In the genomic region with DNA sequence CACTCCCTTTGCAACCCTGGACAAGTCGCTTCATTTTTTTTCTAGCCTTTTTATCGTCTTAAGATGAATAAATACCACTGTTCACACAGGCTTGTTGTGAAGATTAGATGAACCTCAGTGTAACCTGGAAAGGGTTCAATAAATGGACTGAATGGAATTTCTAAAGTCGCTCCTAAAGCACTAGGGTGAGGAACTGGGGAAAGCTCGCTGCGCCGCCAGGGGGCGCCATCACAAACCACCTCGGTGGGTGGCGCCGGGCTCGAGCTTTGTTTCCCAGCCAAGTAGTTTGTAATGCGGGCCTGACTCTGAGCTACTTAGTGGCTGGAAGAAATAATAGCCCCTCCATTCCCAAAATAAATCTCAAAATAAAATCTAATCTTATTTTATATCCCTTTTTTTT, we compare ENCODE assay signal across 8 cellular contexts. TPM values are rescaled to one million over a fixed set of nuclear protein-coding genes. Genes with fewer than 3 reads are reported as not detected.
DNase-seq lines count a peak whose midpoint lies in the region; ATAC-seq and TF ChIP-seq lines count a peak whose summit lies in the region.

No MANE protein-coding gene starts in this region.

- no peak overlapping the region for H3K4me3 Mint-ChIP-seq in activated CD4-positive, alpha-beta T cell treated with anti-CD3 and anti-CD28 coated beads for 36 hours
- no peak overlapping the region for H3K4me3 Mint-ChIP-seq in mesothelial cell of epicardium

- peaks cover 37% of the 10 kb centered on the region for H3K27me3 Mint-ChIP-seq in activated CD4-positive, alpha-beta T cell treated with anti-CD3 and anti-CD28 coated beads for 36 hours
- H3K27me3 Mint-ChIP-seq in mesothelial cell of epicardium (ENCODE audit: low read depth), result no peaks in the 10 kb centered on the region

- H3K4me3 ChIP-seq in colonic mucosa, result no peak overlapping the region

- H3K27me3 ChIP-seq in colonic mucosa, result no peaks in the 10 kb centered on the region

- POLR2A ChIA-PET in activated CD4-positive, alpha-beta T cell treated with anti-CD3 and anti-CD28 coated beads for 36 hours (lab: Charles Lee), result interaction anchor here (0.6 to 0.7 kb wide), 4 partner anchors 19 to 127 kb away, joined by 3 to 9 read pairs (median 4); no protein-coding TSS in a partner anchor

- no peaks in the 10 kb centered on the region for H3K36me3 ChIP-seq in colonic mucosa

- peak; percentile 74 for ATAC-seq in activated CD4-positive, alpha-beta T cell treated with anti-CD3 and anti-CD28 coated beads for 36 hours
- no peak for ATAC-seq in HG02870 (IDR thresholded peaks at IDR 0.05; ENCODE audit: unreplicated experiment)

- H3K9me3 Mint-ChIP-seq in activated CD4-positive, alpha-beta T cell treated with anti-CD3 and anti-CD28 coated beads for 36 hours (ENCODE audit: low read depth), result no peaks in the 10 kb centered on the region
- H3K9me3 Mint-ChIP-seq in mesothelial cell of epicardium, result peaks cover 56% of the 10 kb centered on the region

- no peak overlapping the region for H3K9ac ChIP-seq in colonic mucosa (ENCODE audit: low read depth in 2 of 2, low read length in 2 of 2)

- H3K27ac Mint-ChIP-seq in activated CD4-positive, alpha-beta T cell treated with anti-CD3 and anti-CD28 coated beads for 36 hours, result no peak overlapping the region
- no peak overlapping the region for H3K27ac Mint-ChIP-seq in mesothelial cell of epicardium

- intact Hi-C loops in activated CD4-positive, alpha-beta T cell treated with anti-CD3 and anti-CD28 coated beads for 36 hours (cut with DNase I, micrococcal nuclease), result loop anchor here (1.0 kb wide), 2 partner anchors 32 to 68 kb away; no protein-coding TSS in a partner anchor
- intact Hi-C loops in colonic mucosa (cut with DNase I), result loop anchor here (10.0 kb wide), 1 partner anchor 108 kb away; no protein-coding TSS in a partner anchor

- H3K27ac ChIP-seq in colonic mucosa, result peak overlapping the region; percentile 22

- H3K9me3 ChIP-seq in colonic mucosa, result no peaks in the 10 kb centered on the region

- CTCF ChIA-PET in activated CD4-positive, alpha-beta T cell treated with anti-CD3 and anti-CD28 coated beads for 36 hours (lab: Charles Lee), result interaction anchor here (0.6 to 7.9 kb wide), 47 partner anchors 10 to 813 kb away, joined by 3 to 115 read pairs (median 5); no protein-coding TSS in a partner anchor

- TF ChIP-seq CTCF in colonic mucosa (IDR thresholded peaks at IDR 0.05) (peak; percentile 79), mesothelial cell of epicardium (IDR thresholded peaks at IDR 0.05; ENCODE audit: unreplicated experiment) (peak; percentile 49)

- peaks cover 10% of the 10 kb centered on the region for H3K4me1 ChIP-seq in colonic mucosa

- H3K36me3 Mint-ChIP-seq in activated CD4-positive, alpha-beta T cell treated with anti-CD3 and anti-CD28 coated beads for 36 hours (ENCODE audit: low read depth), result no peaks in the 10 kb centered on the region
- H3K36me3 Mint-ChIP-seq in mesothelial cell of epicardium, result no peaks in the 10 kb centered on the region

- peaks cover 7% of the 10 kb centered on the region for H3K4me1 Mint-ChIP-seq in activated CD4-positive, alpha-beta T cell treated with anti-CD3 and anti-CD28 coated beads for 36 hours
- no peaks in the 10 kb centered on the region for H3K4me1 Mint-ChIP-seq in mesothelial cell of epicardium

- peak; percentile 50 for DNase-seq in GM03348 (ENCODE audit: low spot score)
- DNase-seq in NAMALWA (ENCODE audit: low spot score), result peak; percentile 67
- DNase-seq in activated CD4-positive, alpha-beta T cell treated with anti-CD3 and anti-CD28 coated beads for 36 hours, result peak; percentile 87
- DNase-seq in colonic mucosa, result peak; percentile 81
- no peak for DNase-seq in mesothelial cell of epicardium (ENCODE audit: low spot score in 2 of 2, unreplicated experiment in 2 of 2)
- peak; percentile 62 for DNase-seq in stimulated activated naive CD4-positive, alpha-beta T cell treated with Interleukin-2 at 50 U/mL for 16 hours (lab: John Stamatoyannopoulos, UW)
- no peak for DNase-seq in cortex of kidney (lab: John Stamatoyannopoulos, UW)

RNA-seq across cellular contexts. Expression of gene CEACAM6, which starts 2.2 kb away (rescaled TPM):
- not detected for total RNA-seq in activated CD4-positive, alpha-beta T cell treated with anti-CD3 and anti-CD28 coated beads for 36 hours
- total RNA-seq in colonic mucosa, result 100 to 1,000 TPM; 260 to 655 TPM
- not detected in 3 replicates for total RNA-seq in mesothelial cell of epicardium

RNA-seq across cellular contexts. Expression of gene CEACAM3, which starts 43.2 kb away (rescaled TPM):
- not detected for total RNA-seq in activated CD4-positive, alpha-beta T cell treated with anti-CD3 and anti-CD28 coated beads for 36 hours
- total RNA-seq in colonic mucosa (1 to 10 TPM; 1.1 to 2.8 TPM), mesothelial cell of epicardium (not detected in 3 replicates)

RNA-seq across cellular contexts. Expression of gene CEACAM5, which starts 44.7 kb away (rescaled TPM):
- not detected for total RNA-seq in activated CD4-positive, alpha-beta T cell treated with anti-CD3 and anti-CD28 coated beads for 36 hours
- total RNA-seq in colonic mucosa (1,000 to 10,000 TPM; 2,196 to 2,217 TPM), mesothelial cell of epicardium (not detected in 3 replicates)

Comparison
In these comparisons a context has a peak if more than half of its experiments do, and no peak if none do; other contexts are left out.
1. DNase-seq: peak in GM03348 (single experiment), NAMALWA (single experiment), activated CD4-positive, alpha-beta T cell treated with anti-CD3 and anti-CD28 coated beads for 36 hours (single experiment), colonic mucosa (single experiment) and stimulated activated naive CD4-positive, alpha-beta T cell treated with Interleukin-2 at 50 U/mL for 16 hours (single experiment); none in mesothelial cell of epicardium (0 of 2) and cortex of kidney (single experiment).
2. RNA of gene CEACAM6, which starts 2.2 kb away (total RNA-seq): 260 to 655 TPM in colonic mucosa; not detected in activated CD4-positive, alpha-beta T cell treated with anti-CD3 and anti-CD28 coated beads for 36 hours and not detected in mesothelial cell of epicardium; every median in the first group is over 100 times any median in the second.
3. RNA of gene CEACAM5, which starts 44.7 kb away (total RNA-seq): 2,196 to 2,217 TPM in colonic mucosa; not detected in activated CD4-positive, alpha-beta T cell treated with anti-CD3 and anti-CD28 coated beads for 36 hours and not detected in mesothelial cell of epicardium; every median in the first group is over 1,000 times any median in the second.